In genomic region chr14:100236271-100236818, GRCh38 we compare ENCODE assay signal across 1 cellular context.
TF ChIP-seq lines count a peak whose summit lies in the region.

No MANE protein-coding gene starts in this region.

TF ChIP-seq in GM12878, 131 proteins besides CTCF, POLR2A, EP300 and RAD21:
- TF ChIP-seq POLR2AphosphoS5 (IDR thresholded peaks at IDR 0.05; ENCODE audit: low read length), result peak; percentile 26; the same call in 1 of the 2 replicates
TF ChIP-seq in GM12878: peak in this region for 1; not testable (repeated sequence) for 130.
